ENCODE assay signal across 1 cellular context in genomic region chr1:23958810-23959460, GRCh38.
A peak's percentile ranks its signal among the peaks of the same experiment; 100 is the strongest.
TF ChIP-seq lines count a peak whose summit lies in the region.

No MANE protein-coding gene starts in this region.

TF ChIP-seq in WTC11, 78 proteins besides CTCF, POLR2A, EP300 and RAD21 (continued from another document):
- no peak for TF ChIP-seq ARID4B (CRISPR knock-in tag; IDR thresholded peaks at IDR 0.05; ENCODE audit: borderline replicate concordance)
- TF ChIP-seq E2F4 (CRISPR knock-in tag; IDR thresholded peaks at IDR 0.05; ENCODE audit: borderline replicate concordance, low read depth): no peak
- no peak for TF ChIP-seq ZNF416 (CRISPR knock-in tag; IDR thresholded peaks at IDR 0.05)
- no peak for TF ChIP-seq JAZF1 (CRISPR knock-in tag; IDR thresholded peaks at IDR 0.05)
- TF ChIP-seq HMGXB4 (CRISPR knock-in tag; IDR thresholded peaks at IDR 0.05): peak; percentile 25; the same call in 1 of the 2 replicates
- no peak for TF ChIP-seq PRRX2 (CRISPR knock-in tag; IDR thresholded peaks at IDR 0.05)
- no peak for TF ChIP-seq EMX1 (CRISPR knock-in tag; IDR thresholded peaks at IDR 0.05)
- TF ChIP-seq GRHL2 (CRISPR knock-in tag; IDR thresholded peaks at IDR 0.05; ENCODE audit: insufficient replicate concordance, severe bottlenecking): no peak
- TF ChIP-seq ZNF263 (CRISPR knock-in tag; IDR thresholded peaks at IDR 0.05; ENCODE audit: low read depth): no peak
- peak; percentile 33; the same call in 1 of the 2 replicates for TF ChIP-seq MAX (CRISPR knock-in tag; IDR thresholded peaks at IDR 0.05)
- 0 out of 2 replicates have a peak, but pooled peaks have one; percentile 34 for TF ChIP-seq FOXK1 (CRISPR knock-in tag; IDR thresholded peaks at IDR 0.05)
- TF ChIP-seq E2F1 (CRISPR knock-in tag; IDR thresholded peaks at IDR 0.05): no peak
- no peak for TF ChIP-seq NR1H2 (CRISPR knock-in tag; IDR thresholded peaks at IDR 0.05)
- TF ChIP-seq KAT7 (CRISPR knock-in tag; IDR thresholded peaks at IDR 0.05; ENCODE audit: borderline replicate concordance): no peak
- no peak for TF ChIP-seq IRF1 (CRISPR knock-in tag; IDR thresholded peaks at IDR 0.05)
- no peak for TF ChIP-seq TP53 (CRISPR knock-in tag; IDR thresholded peaks at IDR 0.05)
- TF ChIP-seq STAT6 (CRISPR knock-in tag; conservative IDR thresholded peaks at IDR 0.05; ENCODE audit: low read depth): no peak
- 0 out of 2 replicates have a peak, but pooled peaks have one; percentile 45 for TF ChIP-seq NFE2L1 (CRISPR knock-in tag; IDR thresholded peaks at IDR 0.05)
- no peak for TF ChIP-seq MLX (CRISPR knock-in tag; IDR thresholded peaks at IDR 0.05)
